In the genomic region with DNA sequence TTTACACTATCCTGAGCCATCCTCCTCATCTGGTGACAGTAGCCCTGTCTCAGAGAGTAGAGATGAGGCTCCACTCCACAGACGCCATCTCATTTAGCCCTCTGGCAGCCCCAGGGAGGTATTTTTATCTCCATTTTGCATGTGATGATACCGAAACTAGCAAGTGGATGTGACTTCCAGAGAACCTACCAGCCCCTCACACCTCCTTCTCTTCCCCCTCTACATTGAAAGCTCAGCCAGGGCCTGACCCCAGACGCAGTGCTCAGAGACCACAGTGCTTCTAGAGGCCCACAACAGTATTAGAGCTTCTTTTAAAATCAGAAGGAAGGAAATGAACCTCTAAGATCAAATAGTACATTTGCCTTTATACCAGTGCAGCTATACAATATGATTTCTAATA, we compare ENCODE assay signal across 8 cellular contexts. TPM values are rescaled to one million over a fixed set of nuclear protein-coding genes. Genes with fewer than 3 reads are reported as not detected.
DNase-seq lines count a peak whose midpoint lies in the region; ATAC-seq and TF ChIP-seq lines count a peak whose summit lies in the region.

No MANE protein-coding gene starts in this region.

- intact Hi-C loops in CD14-positive monocyte (cut with micrococcal nuclease): no loop called here

- no peaks in the 10 kb centered on the region for H3K9me3 ChIP-seq in MG63

- H3K27me3 ChIP-seq in MG63: no peaks in the 10 kb centered on the region

- no peak for TF ChIP-seq CTCF in CD14-positive monocyte (IDR thresholded peaks at IDR 0.05)

- peaks cover 72% of the 10 kb centered on the region for H3K4me1 Mint-ChIP-seq in CD14-positive monocyte

- no peak overlapping the region for H3K4me3 Mint-ChIP-seq in CD14-positive monocyte

- no peaks in the 10 kb centered on the region for H3K9me3 Mint-ChIP-seq in CD14-positive monocyte
- no peaks in the 10 kb centered on the region for H3K9me3 Mint-ChIP-seq in activated naive CD4-positive, alpha-beta T cell treated with anti-CD3 and anti-CD28 coated beads, Interleukin-2, amount 50 U/mL, for 72 hours

- DNase-seq in CD14-positive monocyte (ENCODE audit: low spot score) (no peak), COLO668 (lab: John Stamatoyannopoulos, UW; ENCODE audit: unreplicated experiment) (no peak), MG63 (no peak), middle frontal gyrus (ENCODE audit: extremely low spot score, low spot score) (no peak), NK-92 (lab: John Stamatoyannopoulos, UW; ENCODE audit: unreplicated experiment) (no peak)
- no peak for DNase-seq in activated naive CD4-positive, alpha-beta T cell treated with anti-CD3 and anti-CD28 coated beads, Interleukin-2, amount 50 U/mL, for 72 hours (ENCODE audit: low spot score in 2 of 2)

- H3K27me3 Mint-ChIP-seq in CD14-positive monocyte (ENCODE audit: low read depth in 3 of 3): peaks cover 0 to 5% (median 2%) of the 10 kb centered on the region in 3 donors

- H3K36me3 ChIP-seq in MG63: 0 out of 2 replicates have a peak, but pooled peaks cover 5% of the 10 kb centered on the region

- H3K27ac Mint-ChIP-seq in CD14-positive monocyte: peak overlapping the region in 4 of 7 donors; percentile 28 to 91 (median 66)
- peak overlapping the region; percentile 98 to 100 for H3K27ac Mint-ChIP-seq in activated naive CD4-positive, alpha-beta T cell treated with anti-CD3 and anti-CD28 coated beads, Interleukin-2, amount 50 U/mL, for 72 hours

- H3K4me3 ChIP-seq in MG63: no peak overlapping the region

- H3K36me3 Mint-ChIP-seq in CD14-positive monocyte: peaks cover 16 to 32% of the 10 kb centered on the region in 2 donors
- peaks cover 16 to 62% of the 10 kb centered on the region in 2 donors for H3K36me3 Mint-ChIP-seq in activated naive CD4-positive, alpha-beta T cell treated with anti-CD3 and anti-CD28 coated beads, Interleukin-2, amount 50 U/mL, for 72 hours

- ATAC-seq in GM19043 (IDR thresholded peaks at IDR 0.05; ENCODE audit: low read depth, unreplicated experiment) (peak; percentile 68), HG03066 (IDR thresholded peaks at IDR 0.05; ENCODE audit: low read depth, unreplicated experiment) (peak; percentile 77)
- ATAC-seq in activated naive CD4-positive, alpha-beta T cell treated with anti-CD3 and anti-CD28 coated beads, Interleukin-2, amount 50 U/mL, for 72 hours: peak; percentile 36 to 68

RNA-seq across cellular contexts. Expression of a gene that starts 8.3 kb away (rescaled TPM):
- 10 to 100 TPM; 20.0 to 21.7 TPM for polyA plus RNA-seq in CD14-positive monocyte
- 100 to 1,000 TPM; 111 to 161 TPM for total RNA-seq in activated naive CD4-positive, alpha-beta T cell treated with anti-CD3 and anti-CD28 coated beads, Interleukin-2, amount 50 U/mL, for 72 hours
- 49.1 and 118 TPM in 2 replicates for total RNA-seq in MG63 (2014; rRNA removed; shearing (Covaris generic); ENCODE audit: low replicate concordance)
